ENCODE assay signal across 14 cellular contexts in the genomic region with DNA sequence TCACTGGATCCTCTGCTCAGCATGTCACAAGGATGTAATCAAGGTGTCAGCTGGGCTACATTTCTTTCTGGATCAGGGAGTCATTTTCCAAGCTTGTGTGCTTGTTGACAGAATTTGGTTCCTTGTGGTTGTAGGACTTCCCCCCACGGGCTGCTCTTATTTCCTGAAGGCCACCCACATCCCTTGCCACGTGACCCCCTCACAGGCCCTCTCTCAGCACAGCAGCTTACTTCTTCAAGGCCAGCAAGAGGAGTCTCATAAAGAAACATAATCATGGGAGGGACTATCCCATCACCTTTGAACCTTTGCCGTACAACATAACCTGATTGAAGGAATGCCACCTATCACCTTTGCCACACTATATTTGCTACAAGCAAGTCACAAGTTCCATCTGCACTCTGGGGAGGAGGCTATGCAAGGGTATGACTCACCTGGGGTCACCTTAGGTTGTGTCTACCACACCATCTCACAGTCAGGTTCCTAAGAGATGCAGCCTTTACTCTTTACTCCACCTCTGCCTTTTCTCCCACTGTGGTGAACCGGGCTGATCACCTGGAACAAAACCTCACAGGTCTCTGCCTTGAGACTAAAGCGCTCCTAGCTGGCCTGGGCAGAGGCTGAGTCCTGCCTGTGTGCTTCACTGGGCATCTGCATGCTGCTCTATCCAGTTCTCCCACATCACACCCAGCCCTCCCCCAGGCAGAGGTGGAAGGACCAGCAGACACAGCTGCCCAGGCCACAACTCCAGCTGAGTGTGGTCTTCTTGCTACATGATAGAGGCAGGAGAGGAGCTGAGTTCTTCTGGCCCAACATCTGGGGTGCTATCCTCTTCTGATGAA. TPM values are rescaled to one million over a fixed set of nuclear protein-coding genes. Genes with fewer than 3 reads are reported as not detected.
DNase-seq lines count a peak whose midpoint lies in the region; ATAC-seq and TF ChIP-seq lines count a peak whose summit lies in the region.
"Had no signal": no experiment of that assay in that cellular context is flagged by ENCODE, and none has a peak within 500 bp of the region (broad histone marks: within the 10 kb centered on the region; RNA-seq: fewer than 3 reads in every experiment).

No MANE protein-coding gene starts in this region.

- no peak overlapping the region for H4K91ac ChIP-seq in H9 (ENCODE audit: insufficient read length, low read depth, low read length)

- no peak overlapping the region for H2BK120ac ChIP-seq in H9 (ENCODE audit: low read depth, low read length, poor library complexity, severe bottlenecking)

- H3K9ac ChIP-seq in H9 (ENCODE audit: extremely low read depth, insufficient read length, low read length), result no peak overlapping the region

- no peak overlapping the region for H3K4ac ChIP-seq in H9 (ENCODE audit: low read depth, low read length)

- no peak overlapping the region for H4K5ac ChIP-seq in H9 (ENCODE audit: insufficient read length, low read depth, low read length)

- no peak overlapping the region for H3T11ph ChIP-seq in H9 (ENCODE audit: low read length)

- H3K4me3 ChIP-seq in naive thymus-derived CD4-positive, alpha-beta T cell (ENCODE audit: low read length), result no peak overlapping the region
- H3K4me3 ChIP-seq: psoas muscle had no signal

- H3K4me1 ChIP-seq in H9 (ENCODE audit: insufficient read depth, low read length), result no peaks in the 10 kb centered on the region
- H3K4me1 ChIP-seq in naive thymus-derived CD4-positive, alpha-beta T cell (ENCODE audit: control insufficient read depth in 2 of 2, insufficient read depth in 2 of 2, low read length in 2 of 2), result peaks cover 0 to 8% of the 10 kb centered on the region in 2 donors
- H3K4me1 ChIP-seq: psoas muscle had no signal

- no peaks in the 10 kb centered on the region for H3K79me1 ChIP-seq in H9 (ENCODE audit: insufficient read depth, low read depth, low read length, poor library complexity, severe bottlenecking)

- no peak overlapping the region for H3K4me3 Mint-ChIP-seq in H9
- H3K4me3 Mint-ChIP-seq in activated naive CD8-positive, alpha-beta T cell treated with anti-CD3 and anti-CD28 coated beads, Interleukin-2, amount 50 U/mL, for 24 hours, result no peak overlapping the region
- peak overlapping the region in 1 of 10 donors; percentile 11 for H3K4me3 Mint-ChIP-seq in naive thymus-derived CD4-positive, alpha-beta T cell
- H3K4me3 Mint-ChIP-seq in activated T-cell treated with anti-CD3 and anti-CD28 coated beads, Interleukin-2, amount 50 U/mL, for 24 hours, result no peak overlapping the region
- H3K4me3 Mint-ChIP-seq: CD4-positive, CD25-positive, alpha-beta regulatory T cell had no signal

- CTCF ChIA-PET in naive thymus-derived CD4-positive, alpha-beta T cell (lab: Charles Lee), result no interaction called here

- no peak overlapping the region for H2BK20ac ChIP-seq in H9 (ENCODE audit: low read depth, low read length, poor library complexity, severe bottlenecking)

- H3K36me3 ChIP-seq in naive thymus-derived CD4-positive, alpha-beta T cell (ENCODE audit: control insufficient read depth in 2 of 3, insufficient read depth in 3 of 3, low read length in 3 of 3), result no peaks in the 10 kb centered on the region

- no peak overlapping the region for H2AK5ac ChIP-seq in H9 (ENCODE audit: insufficient read length, low read length)

- no peak overlapping the region for H2BK12ac ChIP-seq in H9 (ENCODE audit: insufficient read length, low read depth, low read length)

- peaks cover 0 to 6% (median 3%) of the 10 kb centered on the region in 3 experiments; a peak in 3 of 7 replicates for H3K36me3 Mint-ChIP-seq in H9 (ENCODE audit: insufficient read depth in 1 of 3, low read depth in 3 of 3)
- H3K36me3 Mint-ChIP-seq in activated naive CD8-positive, alpha-beta T cell treated with anti-CD3 and anti-CD28 coated beads, Interleukin-2, amount 50 U/mL, for 24 hours (ENCODE audit: low read depth), result no peaks in the 10 kb centered on the region
- peaks cover 0 to 2% (median 0%) of the 10 kb centered on the region in 5 donors for H3K36me3 Mint-ChIP-seq in naive thymus-derived CD4-positive, alpha-beta T cell
- H3K36me3 Mint-ChIP-seq in activated T-cell treated with anti-CD3 and anti-CD28 coated beads, Interleukin-2, amount 50 U/mL, for 24 hours (ENCODE audit: low read depth), result no peaks in the 10 kb centered on the region
- H3K36me3 Mint-ChIP-seq: CD4-positive, CD25-positive, alpha-beta regulatory T cell; IgD-negative memory B cell had no signal

- no peak overlapping the region for H3K23ac ChIP-seq in H9 (ENCODE audit: insufficient read length, low read depth, low read length)

- no peak overlapping the region for H3K27ac ChIP-seq in H9 (ENCODE audit: insufficient read length, low read depth, low read length)
- no peak overlapping the region for H3K27ac ChIP-seq in naive thymus-derived CD4-positive, alpha-beta T cell (ENCODE audit: low read depth, low read length)
- H3K27ac ChIP-seq in substantia nigra (ENCODE audit: low read depth, low read length, poor library complexity, severe bottlenecking), result no peak overlapping the region
- H3K27ac ChIP-seq: psoas muscle had no signal

- H2AFZ ChIP-seq in H9 (ENCODE audit: low read length), result no peak overlapping the region

- intact Hi-C loops in naive thymus-derived CD4-positive, alpha-beta T cell (cut with micrococcal nuclease), result no loop called here

- no peak overlapping the region for H2BK5ac ChIP-seq in H9 (ENCODE audit: insufficient read length, low read length)

- no peak overlapping the region for H3K27ac Mint-ChIP-seq in H9
- no peak overlapping the region for H3K27ac Mint-ChIP-seq in activated naive CD8-positive, alpha-beta T cell treated with anti-CD3 and anti-CD28 coated beads, Interleukin-2, amount 50 U/mL, for 24 hours
- no peak overlapping the region for H3K27ac Mint-ChIP-seq in naive thymus-derived CD4-positive, alpha-beta T cell
- no peak overlapping the region for H3K27ac Mint-ChIP-seq in activated T-cell treated with anti-CD3 and anti-CD28 coated beads, Interleukin-2, amount 50 U/mL, for 24 hours

- peaks cover 0 to 12% of the 10 kb centered on the region in 2 experiments; a peak in 4 of 5 replicates for H3K9me3 Mint-ChIP-seq in H9
- peaks cover 14% of the 10 kb centered on the region for H3K9me3 Mint-ChIP-seq in activated naive CD8-positive, alpha-beta T cell treated with anti-CD3 and anti-CD28 coated beads, Interleukin-2, amount 50 U/mL, for 24 hours
- peaks cover 2 to 19% (median 10%) of the 10 kb centered on the region in 11 donors for H3K9me3 Mint-ChIP-seq in naive thymus-derived CD4-positive, alpha-beta T cell
- H3K9me3 Mint-ChIP-seq in activated T-cell treated with anti-CD3 and anti-CD28 coated beads, Interleukin-2, amount 50 U/mL, for 24 hours, result peaks cover 12% of the 10 kb centered on the region

- H3K27me3 Mint-ChIP-seq in H9 (ENCODE audit: low read depth), result peaks cover 5% of the 10 kb centered on the region
- no peaks in the 10 kb centered on the region for H3K27me3 Mint-ChIP-seq in activated naive CD8-positive, alpha-beta T cell treated with anti-CD3 and anti-CD28 coated beads, Interleukin-2, amount 50 U/mL, for 24 hours
- H3K27me3 Mint-ChIP-seq in naive thymus-derived CD4-positive, alpha-beta T cell, result peaks cover 12 to 22% (median 18%) of the 10 kb centered on the region in 5 donors
- peaks cover 13% of the 10 kb centered on the region for H3K27me3 Mint-ChIP-seq in activated T-cell treated with anti-CD3 and anti-CD28 coated beads, Interleukin-2, amount 50 U/mL, for 24 hours

- ATAC-seq in activated naive CD8-positive, alpha-beta T cell treated with anti-CD3 and anti-CD28 coated beads, Interleukin-2, amount 50 U/mL, for 24 hours, result peak; percentile 66
- ATAC-seq in naive thymus-derived CD4-positive, alpha-beta T cell, result peak; percentile 24
- ATAC-seq in GM18868 (IDR thresholded peaks at IDR 0.05; ENCODE audit: unreplicated experiment), result no peak
- ATAC-seq: psoas muscle had no signal

- H2BK15ac ChIP-seq in H9 (ENCODE audit: low read depth, low read length), result no peak overlapping the region

- no peak overlapping the region for H3K4me2 ChIP-seq in H9 (ENCODE audit: insufficient read depth, insufficient read length, low read length)

- no CpG with 5 or more reads among the region's 5 CpGs for WGBS in H9 (ENCODE audit: extremely low coverage, insufficient read length, low lambda C conversion rate)

- no peaks in the 10 kb centered on the region for H3K79me2 ChIP-seq in H9 (ENCODE audit: insufficient read depth, low read length)

- POLR2A ChIA-PET in naive thymus-derived CD4-positive, alpha-beta T cell (lab: Charles Lee), result no interaction called here

- no peak overlapping the region for H3K56ac ChIP-seq in H9 (ENCODE audit: insufficient read length, low read depth, low read length)

- no peaks in the 10 kb centered on the region for H3K27me3 ChIP-seq in H9 (ENCODE audit: insufficient read depth, low read length)
- H3K27me3 ChIP-seq in naive thymus-derived CD4-positive, alpha-beta T cell (ENCODE audit: control insufficient read depth in 2 of 2, insufficient read depth in 2 of 2, low read length in 2 of 2), result no peaks in the 10 kb centered on the region

- peaks cover 0 to 3% of the 10 kb centered on the region in 2 experiments; a peak in 2 of 4 replicates for H3K4me1 Mint-ChIP-seq in H9
- peaks cover 12% of the 10 kb centered on the region for H3K4me1 Mint-ChIP-seq in activated naive CD8-positive, alpha-beta T cell treated with anti-CD3 and anti-CD28 coated beads, Interleukin-2, amount 50 U/mL, for 24 hours
- H3K4me1 Mint-ChIP-seq in naive thymus-derived CD4-positive, alpha-beta T cell, result peaks cover 0 to 12% (median 0%) of the 10 kb centered on the region in 7 donors
- H3K4me1 Mint-ChIP-seq in activated T-cell treated with anti-CD3 and anti-CD28 coated beads, Interleukin-2, amount 50 U/mL, for 24 hours (ENCODE audit: low read depth), result peaks cover 10% of the 10 kb centered on the region
- H3K4me1 Mint-ChIP-seq: IgD-negative memory B cell had no signal

- DNase-seq in CD1c-positive myeloid dendritic cell (ENCODE audit: extremely low spot score), result peak; percentile 21
- DNase-seq in H9, result peak; percentile 7
- DNase-seq in activated naive CD8-positive, alpha-beta T cell treated with anti-CD3 and anti-CD28 coated beads, Interleukin-2, amount 50 U/mL, for 24 hours, result no peak
- DNase-seq in naive thymus-derived CD4-positive, alpha-beta T cell, result peak in 1 of 9 donors; percentile 15
- DNase-seq in substantia nigra (lab: John Stamatoyannopoulos, UW), result no peak
- no peak for DNase-seq in activated T-cell treated with anti-CD3 and anti-CD28 coated beads, Interleukin-2, amount 50 U/mL, for 24 hours
- DNase-seq: activated CD4-positive, alpha-beta T cell treated with anti-CD3 and anti-CD28 coated beads for 4 hours; activated effector memory CD4-positive, alpha-beta T cell treated with anti-CD3 and anti-CD28 coated beads, Interleukin-2, amount 50 U/mL, for 16 hours; NCI-H1436 treated with DMSO at 0.1 percent for 48 hours; OCI-M1; psoas muscle had no signal

- H3K18ac ChIP-seq in H9 (ENCODE audit: insufficient read length, low read depth, low read length), result no peak overlapping the region

- H3K14ac ChIP-seq in H9 (ENCODE audit: insufficient read depth, low read length), result no peak overlapping the region

- no peak overlapping the region for H4K8ac ChIP-seq in H9 (replicated peaks; ENCODE audit: insufficient read length, low read depth, low read length)

- TF ChIP-seq CTCF in H9 (conservative IDR thresholded peaks at IDR 0.05), result no peak

- H3K9me3 ChIP-seq in H9 (ENCODE audit: control insufficient read depth, low read depth, low read length), result no peaks in the 10 kb centered on the region
- H3K9me3 ChIP-seq in naive thymus-derived CD4-positive, alpha-beta T cell (ENCODE audit: control insufficient read depth in 2 of 3, low read length in 3 of 3), result peaks cover 0 to 8% (median 0%) of the 10 kb centered on the region in 3 experiments
- H3K9me3 ChIP-seq: psoas muscle had no signal

- no peaks in the 10 kb centered on the region for H4K20me1 ChIP-seq in H9 (ENCODE audit: control insufficient read depth, insufficient read depth, insufficient read length)

- no peaks in the 10 kb centered on the region for H3K23me2 ChIP-seq in H9 (ENCODE audit: insufficient read length, low read depth, low read length, poor library complexity, severe bottlenecking)

RNA-seq across cellular contexts. Expression of a gene that starts 13.5 kb away (rescaled TPM):
- total RNA-seq in H9 (2021), result 12.3 and 14.8 TPM in 2 replicates
- 1 to 10 TPM in 1 of 5 experiments, under 1 TPM in 1, not detected in 3; 0.17 to 1.2 TPM for total RNA-seq in naive thymus-derived CD4-positive, alpha-beta T cell
- under 1 TPM; 0.14 to 0.26 TPM for polyA plus RNA-seq in naive thymus-derived CD4-positive, alpha-beta T cell

Comparison
In these comparisons a context has a peak if more than half of its experiments do, and no peak if none do; other contexts are left out.
1. DNase-seq: peak in CD1c-positive myeloid dendritic cell (single experiment) and H9 (single experiment); none in activated naive CD8-positive, alpha-beta T cell treated with anti-CD3 and anti-CD28 coated beads, Interleukin-2, amount 50 U/mL, for 24 hours (single experiment), substantia nigra (0 of 49) and activated T-cell treated with anti-CD3 and anti-CD28 coated beads, Interleukin-2, amount 50 U/mL, for 24 hours (single experiment).